In the genomic region with DNA sequence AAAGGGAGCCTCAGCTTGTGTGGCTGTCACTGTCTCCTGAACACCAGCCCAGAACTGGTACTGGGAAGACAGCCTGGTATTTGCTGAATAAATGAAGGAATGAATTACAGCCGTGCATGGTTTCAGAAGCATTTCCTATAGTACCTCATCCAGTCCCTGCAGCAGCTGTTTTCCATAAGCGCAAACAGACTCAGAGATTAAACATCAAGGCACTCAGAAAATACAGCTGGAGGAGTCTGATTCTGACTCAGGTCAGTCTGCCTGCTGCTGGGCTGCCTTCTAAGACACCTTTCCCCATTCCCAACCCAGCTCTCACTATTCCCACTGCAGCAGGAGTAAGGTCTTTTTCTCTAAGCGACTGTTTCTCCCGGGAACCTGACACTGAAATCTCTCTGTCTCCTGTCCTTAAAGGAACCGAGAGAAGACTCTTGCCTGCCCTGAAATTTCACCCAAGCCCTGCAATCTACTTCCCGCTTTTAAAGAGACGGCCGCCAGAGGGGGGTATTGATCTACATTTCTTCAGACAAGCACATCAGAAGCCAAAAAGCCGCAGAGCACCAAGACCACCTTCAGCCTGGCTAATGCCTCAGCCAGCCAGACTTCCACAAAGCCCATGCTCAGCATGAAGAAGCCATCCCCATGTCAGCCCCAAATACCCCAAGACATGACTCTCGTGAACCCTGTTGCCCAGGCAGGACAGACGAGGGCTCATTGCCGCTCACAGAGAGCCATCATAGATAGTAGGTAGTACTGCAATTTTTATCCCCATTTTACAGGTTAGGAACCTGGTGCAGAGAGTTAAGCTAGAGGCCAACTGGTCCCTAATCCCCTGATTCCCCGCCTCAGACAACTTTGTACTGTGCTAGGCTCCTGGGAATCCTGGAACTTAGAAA, we compare ENCODE assay signal across 8 cellular contexts. TPM values are rescaled to one million over a fixed set of nuclear protein-coding genes. Genes with fewer than 3 reads are reported as not detected.
A peak's percentile ranks its signal among the peaks of the same experiment; 100 is the strongest.
DNase-seq lines count a peak whose midpoint lies in the region; ATAC-seq and TF ChIP-seq lines count a peak whose summit lies in the region.

No MANE protein-coding gene starts in this region.

- H3K9me3 ChIP-seq in left ventricle myocardium inferior (replicated peaks) = peaks cover 7% of the 10 kb centered on the region

- H3K27me3 ChIP-seq in left ventricle myocardium inferior (ENCODE audit: low read depth) = peaks cover 7% of the 10 kb centered on the region

- TF ChIP-seq CTCF in left ventricle myocardium inferior (IDR thresholded peaks at IDR 0.05; ENCODE audit: borderline replicate concordance) = peak; percentile 70

- no peaks in the 10 kb centered on the region for H3K4me1 ChIP-seq in left ventricle myocardium inferior

- no peak for ATAC-seq in HG02571 (IDR thresholded peaks at IDR 0.05; ENCODE audit: unreplicated experiment)

- intact Hi-C loops in left ventricle myocardium inferior (cut with micrococcal nuclease) = loop anchor here (10.0 kb wide), 1 partner anchor 325 kb away; no protein-coding TSS in a partner anchor

- H3K4me3 ChIP-seq in left ventricle myocardium inferior = no peak overlapping the region

- H3K36me3 ChIP-seq in left ventricle myocardium inferior = no peaks in the 10 kb centered on the region

- DNase-seq in AG08396 (ENCODE audit: low spot score) (peak; percentile 72), GM19238 (ENCODE audit: insufficient read length, low spot score) (peak; percentile 24), MV-4-11 (lab: John Stamatoyannopoulos, UW) (peak; percentile 72), T follicular helper cell (ENCODE audit: low read depth) (peak; percentile 57), amniotic epithelial cell (ENCODE audit: low read depth) (peak; percentile 59), left ventricle myocardium inferior (peak; percentile 57), retina (peak; percentile 88)

- no peak overlapping the region for H3K27ac ChIP-seq in left ventricle myocardium inferior (replicated peaks)

RNA-seq across cellular contexts. Expression of a gene that starts 5.4 kb away (rescaled TPM):
- total RNA-seq in left ventricle myocardium inferior = not detected

Comparison
In these comparisons a context has a peak if more than half of its experiments do, and no peak if none do; other contexts are left out.
1. DNase-seq: peak in every context shown above with its lines; median percentile 88 in retina; 72 in AG08396; 72 in MV-4-11; 59 in amniotic epithelial cell; 57 in T follicular helper cell; 57 in left ventricle myocardium inferior; 24 in GM19238.